In genomic region chr14:58395815-58396626, GRCh38 we compare ENCODE assay signal across 8 cellular contexts. TPM values are rescaled to one million over a fixed set of nuclear protein-coding genes. Genes with fewer than 3 reads are reported as not detected.
DNase-seq lines count a peak whose midpoint lies in the region; ATAC-seq and TF ChIP-seq lines count a peak whose summit lies in the region.

Gene TOMM20L, plus strand, starts transcription at chr14:58395930. Its CDS starts 28 bp downstream, at chr14:58395958.

- no peaks in the 10 kb centered on the region for H3K9me3 Mint-ChIP-seq in activated naive CD8-positive, alpha-beta T cell treated with anti-CD3 and anti-CD28 coated beads, Interleukin-2, amount 50 U/mL, for 24 hours

- H3K4me1 ChIP-seq in DOHH2 (ENCODE audit: control insufficient read depth, low read length) (peaks cover 15% of the 10 kb centered on the region), HUES64 (ENCODE audit: insufficient read depth, low read length) (peaks cover 5% of the 10 kb centered on the region; the same call in 1 of the 2 replicates), heart left ventricle (peaks cover 0 to 13% (median 5%) of the 10 kb centered on the region in 12 donors), upper lobe of right lung (peaks cover 6% of the 10 kb centered on the region)

- peaks cover 10% of the 10 kb centered on the region for H3K4me1 Mint-ChIP-seq in activated naive CD8-positive, alpha-beta T cell treated with anti-CD3 and anti-CD28 coated beads, Interleukin-2, amount 50 U/mL, for 24 hours

- H3K4me2 ChIP-seq in DOHH2 (ENCODE audit: low read length): peak within 1 kb of the TSS; percentile 75

- H3K36me3 Mint-ChIP-seq in activated naive CD8-positive, alpha-beta T cell treated with anti-CD3 and anti-CD28 coated beads, Interleukin-2, amount 50 U/mL, for 24 hours (ENCODE audit: low read depth): peaks cover 6% of the 10 kb centered on the region

- H3K79me2 ChIP-seq in DOHH2 (ENCODE audit: control insufficient read depth, low read length): no peaks in the 10 kb centered on the region

- WGBS in HUES64: 1% methylated on average over 76 of the region's 81 CpGs
- WGBS in heart left ventricle, 4 donors: 5 to 21% (median 8%) methylated on average over 19 to 81 of the region's 81 CpGs

- H3K4me3 Mint-ChIP-seq in activated naive CD8-positive, alpha-beta T cell treated with anti-CD3 and anti-CD28 coated beads, Interleukin-2, amount 50 U/mL, for 24 hours: peak within 1 kb of the TSS; percentile 69

- H3K4me3 ChIP-seq in DOHH2 (ENCODE audit: low read length) (peak within 1 kb of the TSS; percentile 75), HUES64 (ENCODE audit: low read length) (peak within 1 kb of the TSS; percentile 70), heart left ventricle (peak within 1 kb of the TSS; percentile 35 to 78 (median 58)), upper lobe of right lung (peak within 1 kb of the TSS; percentile 61)

- H3K27me3 Mint-ChIP-seq in activated naive CD8-positive, alpha-beta T cell treated with anti-CD3 and anti-CD28 coated beads, Interleukin-2, amount 50 U/mL, for 24 hours: no peaks in the 10 kb centered on the region

- H3K9me2 ChIP-seq in DOHH2 (replicated peaks; ENCODE audit: control insufficient read depth, low read length): no peaks in the 10 kb centered on the region

- peak; percentile 80 for DNase-seq in activated naive CD8-positive, alpha-beta T cell treated with anti-CD3 and anti-CD28 coated beads, Interleukin-2, amount 50 U/mL, for 24 hours
- peak; percentile 71 to 89 (median 78) for DNase-seq in heart left ventricle
- DNase-seq in posterior vena cava (ENCODE audit: low spot score): peak; percentile 92
- DNase-seq in upper lobe of right lung: peak; percentile 89

- H4K20me1 ChIP-seq in DOHH2 (ENCODE audit: control insufficient read depth, insufficient read depth, low read depth, low read length): no peaks in the 10 kb centered on the region

- peak within 1 kb of the TSS; percentile 60 for H3K27ac Mint-ChIP-seq in activated naive CD8-positive, alpha-beta T cell treated with anti-CD3 and anti-CD28 coated beads, Interleukin-2, amount 50 U/mL, for 24 hours

- no peaks in the 10 kb centered on the region for H3K27me3 ChIP-seq in DOHH2 (ENCODE audit: control insufficient read depth, low read length)
- peaks cover 27% of the 10 kb centered on the region for H3K27me3 ChIP-seq in HUES64 (ENCODE audit: insufficient read depth, low read length)
- H3K27me3 ChIP-seq in heart left ventricle: no peaks in the 10 kb centered on the region
- no peaks in the 10 kb centered on the region for H3K27me3 ChIP-seq in upper lobe of right lung

- TF ChIP-seq POLR2A in heart left ventricle (IDR thresholded peaks at IDR 0.05): no peak

- H3K27ac ChIP-seq in DOHH2 (ENCODE audit: low read depth, low read length) (no peak within 1 kb of the TSS), HUES64 (ENCODE audit: low read depth, low read length) (peak within 1 kb of the TSS; percentile 70), heart left ventricle (peak within 1 kb of the TSS; percentile 25 to 80 (median 76)), upper lobe of right lung (peak within 1 kb of the TSS; percentile 83)

- 0 out of 2 replicates have a peak, but pooled peaks cover 9% of the 10 kb centered on the region for H3F3A ChIP-seq in DOHH2 (ENCODE audit: control insufficient read depth, insufficient read depth)

- peak; percentile 88 for ATAC-seq in GM21447 (IDR thresholded peaks at IDR 0.05; ENCODE audit: unreplicated experiment)
- ATAC-seq in SK-N-SH treated with all-trans-retinoic acid at 6 μM for 48 hours: peak; percentile 95
- peak; percentile 90 for ATAC-seq in activated naive CD8-positive, alpha-beta T cell treated with anti-CD3 and anti-CD28 coated beads, Interleukin-2, amount 50 U/mL, for 24 hours
- peak; percentile 42 to 96 (median 91) for ATAC-seq in heart left ventricle
- peak; percentile 98 for ATAC-seq in upper lobe of right lung

- H3K36me3 ChIP-seq in DOHH2 (ENCODE audit: control insufficient read depth, low read length) (no peaks in the 10 kb centered on the region), HUES64 (ENCODE audit: insufficient read depth, low read length) (no peaks in the 10 kb centered on the region), heart left ventricle (no peaks in the 10 kb centered on the region), upper lobe of right lung (no peaks in the 10 kb centered on the region)

- H3K9me3 ChIP-seq in DOHH2 (ENCODE audit: control insufficient read depth, insufficient read depth, low read length) (no peaks in the 10 kb centered on the region), HUES64 (ENCODE audit: insufficient read depth, low read depth, low read length) (no peaks in the 10 kb centered on the region), heart left ventricle (no peaks in the 10 kb centered on the region), upper lobe of right lung (no peaks in the 10 kb centered on the region)

- H3K9ac ChIP-seq in HUES64 (ENCODE audit: low read depth, low read length): peak within 1 kb of the TSS; percentile 82

- intact Hi-C loops in heart left ventricle (cut with DNase I): loop anchor here in 1 of 10 donors (2.0 kb wide), 1 partner anchor 287 kb away; no protein-coding TSS in a partner anchor
- intact Hi-C loops in posterior vena cava (cut with DNase I): no loop called here
- intact Hi-C loops in upper lobe of right lung (cut with DNase I): no loop called here

- TF ChIP-seq CTCF in DOHH2 (IDR thresholded peaks at IDR 0.05; ENCODE audit: low read depth, low read length, poor library complexity, severe bottlenecking) (peak; percentile 91), heart left ventricle (IDR thresholded peaks at IDR 0.05) (peak; percentile 60 to 98 (median 88)), upper lobe of right lung (IDR thresholded peaks at IDR 0.05) (peak; percentile 89)

TF ChIP-seq in SK-N-SH treated with all-trans-retinoic acid at 6 μM for 48 hours, 23 proteins besides CTCF, POLR2A, EP300 and RAD21:
- no peak for TF ChIP-seq CSRNP3 (CRISPR knock-in tag; IDR thresholded peaks at IDR 0.05)
- peak; percentile 54; the same call in 1 of the 2 replicates for TF ChIP-seq ZFP3 (CRISPR knock-in tag; IDR thresholded peaks at IDR 0.05)
- TF ChIP-seq, protein P1, sequence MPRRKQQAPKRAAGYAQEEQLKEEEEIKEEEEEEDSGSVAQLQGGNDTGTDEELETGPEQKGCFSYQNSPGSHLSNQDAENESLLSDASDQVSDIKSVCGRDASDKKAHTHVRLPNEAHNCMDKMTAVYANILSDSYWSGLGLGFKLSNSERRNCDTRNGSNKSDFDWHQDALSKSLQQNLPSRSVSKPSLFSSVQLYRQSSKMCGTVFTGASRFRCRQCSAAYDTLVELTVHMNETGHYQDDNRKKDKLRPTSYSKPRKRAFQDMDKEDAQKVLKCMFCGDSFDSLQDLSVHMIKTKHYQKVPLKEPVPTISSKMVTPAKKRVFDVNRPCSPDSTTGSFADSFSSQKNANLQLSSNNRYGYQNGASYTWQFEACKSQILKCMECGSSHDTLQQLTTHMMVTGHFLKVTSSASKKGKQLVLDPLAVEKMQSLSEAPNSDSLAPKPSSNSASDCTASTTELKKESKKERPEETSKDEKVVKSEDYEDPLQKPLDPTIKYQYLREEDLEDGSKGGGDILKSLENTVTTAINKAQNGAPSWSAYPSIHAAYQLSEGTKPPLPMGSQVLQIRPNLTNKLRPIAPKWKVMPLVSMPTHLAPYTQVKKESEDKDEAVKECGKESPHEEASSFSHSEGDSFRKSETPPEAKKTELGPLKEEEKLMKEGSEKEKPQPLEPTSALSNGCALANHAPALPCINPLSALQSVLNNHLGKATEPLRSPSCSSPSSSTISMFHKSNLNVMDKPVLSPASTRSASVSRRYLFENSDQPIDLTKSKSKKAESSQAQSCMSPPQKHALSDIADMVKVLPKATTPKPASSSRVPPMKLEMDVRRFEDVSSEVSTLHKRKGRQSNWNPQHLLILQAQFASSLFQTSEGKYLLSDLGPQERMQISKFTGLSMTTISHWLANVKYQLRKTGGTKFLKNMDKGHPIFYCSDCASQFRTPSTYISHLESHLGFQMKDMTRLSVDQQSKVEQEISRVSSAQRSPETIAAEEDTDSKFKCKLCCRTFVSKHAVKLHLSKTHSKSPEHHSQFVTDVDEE (CRISPR knock-in tag; IDR thresholded peaks at IDR 0.05): 0 out of 2 replicates have a peak, but pooled peaks have one; percentile 56
- TF ChIP-seq, protein P2, sequence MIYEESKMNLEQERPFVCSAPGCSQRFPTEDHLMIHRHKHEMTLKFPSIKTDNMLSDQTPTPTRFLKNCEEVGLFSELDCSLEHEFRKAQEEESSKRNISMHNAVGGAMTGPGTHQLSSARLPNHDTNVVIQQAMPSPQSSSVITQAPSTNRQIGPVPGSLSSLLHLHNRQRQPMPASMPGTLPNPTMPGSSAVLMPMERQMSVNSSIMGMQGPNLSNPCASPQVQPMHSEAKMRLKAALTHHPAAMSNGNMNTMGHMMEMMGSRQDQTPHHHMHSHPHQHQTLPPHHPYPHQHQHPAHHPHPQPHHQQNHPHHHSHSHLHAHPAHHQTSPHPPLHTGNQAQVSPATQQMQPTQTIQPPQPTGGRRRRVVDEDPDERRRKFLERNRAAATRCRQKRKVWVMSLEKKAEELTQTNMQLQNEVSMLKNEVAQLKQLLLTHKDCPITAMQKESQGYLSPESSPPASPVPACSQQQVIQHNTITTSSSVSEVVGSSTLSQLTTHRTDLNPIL (CRISPR knock-in tag; IDR thresholded peaks at IDR 0.05; ENCODE audit: low read depth): no peak
- 0 out of 2 replicates have a peak, but pooled peaks have one; percentile 7 for TF ChIP-seq SNAI2 (CRISPR knock-in tag; IDR thresholded peaks at IDR 0.05)

RNA-seq across cellular contexts. Expression of gene TOMM20L, which starts in this region (rescaled TPM):
- polyA plus RNA-seq in HUES64 (2013, experiment 1 of 2): not detected
- not detected for polyA plus RNA-seq in HUES64 (2013, experiment 2 of 2)
- not detected for total RNA-seq in heart left ventricle
- polyA plus RNA-seq in heart left ventricle: not detected
- total RNA-seq in posterior vena cava: not detected
- total RNA-seq in upper lobe of right lung: not detected

Comparison
In these comparisons a context has a peak if more than half of its experiments do, and no peak if none do; other contexts are left out.
1. Peak in DNase-seq, ATAC-seq, H3K4me3 ChIP-seq and H3K27ac ChIP-seq in heart left ventricle; RNA of the gene not detected or under 1 TPM.
2. Peak in DNase-seq in posterior vena cava; RNA of the gene not detected or under 1 TPM.
3. Peak in DNase-seq, ATAC-seq, H3K4me3 ChIP-seq and H3K27ac ChIP-seq in upper lobe of right lung; RNA of the gene not detected or under 1 TPM.